Comparison of ENCODE assay signal across 27 cellular contexts in the genomic region with DNA sequence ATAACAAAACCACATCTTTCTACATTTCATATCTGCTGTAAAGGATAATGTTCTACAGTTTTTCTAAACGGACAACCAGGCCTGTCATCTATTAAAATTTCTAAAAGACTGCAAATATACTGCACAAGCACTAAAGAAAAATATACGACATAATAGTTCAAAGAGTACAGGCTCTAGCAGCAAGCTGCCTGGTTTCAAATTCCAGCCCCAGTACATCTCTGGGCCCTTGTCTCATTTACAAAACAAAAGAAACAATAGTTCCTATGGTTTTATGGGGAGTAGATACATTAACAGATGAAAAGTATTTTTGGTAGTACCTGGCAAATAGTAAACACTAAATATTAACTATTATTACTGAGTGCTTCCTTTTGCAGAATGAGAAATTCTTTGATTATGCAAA.
"Had no signal": no experiment of that assay in that cellular context is flagged by ENCODE, and none has a peak within 500 bp of the region (broad histone marks: within the 10 kb centered on the region; RNA-seq: fewer than 3 reads in every experiment).

No MANE protein-coding gene starts in this region.

- H3K27ac ChIP-seq: brain microvascular endothelial cell, gastroesophageal sphincter, hepatocyte, pancreas, prostate gland, suprapubic skin, tibial artery, upper lobe of right lung had no signal

- H3K9me3 Mint-ChIP-seq: activated CD8-positive, alpha-beta T cell treated with anti-CD3 and anti-CD28 coated beads for 36 hours; activated T-cell treated with anti-CD3 and anti-CD28 coated beads, Interleukin-2, amount 50 U/mL, for 4 hours; activated T-helper 17 cell treated with anti-CD3 and anti-CD28 coated beads, Interleukin-2, amount 50 U/mL, for 72 hours; memory B cell had no signal

- H3K36me3 ChIP-seq: prostate gland had no signal

- H3K4me3 ChIP-seq: gastroesophageal sphincter, hepatocyte, mucosa of descending colon, pancreas, prostate gland, sigmoid colon, suprapubic skin, tibial artery, upper lobe of right lung had no signal

- H3K27me3 Mint-ChIP-seq: activated CD4-positive, alpha-beta T cell treated with anti-CD3 and anti-CD28 coated beads, Interleukin-2, amount 10 ng/mL, durations not matched to agents 7 days and 5 days; activated CD8-positive, alpha-beta T cell treated with anti-CD3 and anti-CD28 coated beads for 36 hours; activated T-helper 17 cell treated with anti-CD3 and anti-CD28 coated beads, Interleukin-2, amount 50 U/mL, for 72 hours; memory B cell; T-helper 17 cell had no signal

- H3K27me3 ChIP-seq: brain microvascular endothelial cell, gastroesophageal sphincter, hepatocyte, pancreas, sigmoid colon, suprapubic skin, tibial artery, upper lobe of right lung had no signal

- H3K9me3 ChIP-seq: gastroesophageal sphincter, mucosa of descending colon, pancreas, prostate gland, sigmoid colon, suprapubic skin, tibial artery, upper lobe of right lung had no signal

- H3K4me3 Mint-ChIP-seq: activated CD4-positive, alpha-beta T cell treated with anti-CD3 and anti-CD28 coated beads, Interleukin-2, amount 10 ng/mL, durations not matched to agents 7 days and 5 days; activated CD8-positive, alpha-beta T cell treated with anti-CD3 and anti-CD28 coated beads for 36 hours; activated T-cell treated with anti-CD3 and anti-CD28 coated beads, Interleukin-2, amount 50 U/mL, for 4 hours; activated T-helper 17 cell treated with anti-CD3 and anti-CD28 coated beads, Interleukin-2, amount 50 U/mL, for 72 hours; memory B cell; T-helper 17 cell had no signal

- H3K4me1 ChIP-seq: pancreas, prostate gland, tibial artery, upper lobe of right lung had no signal

- H3K27ac Mint-ChIP-seq: activated T-helper 17 cell treated with anti-CD3 and anti-CD28 coated beads, Interleukin-2, amount 50 U/mL, for 72 hours; memory B cell had no signal

- DNase-seq: activated CD4-positive, alpha-beta T cell treated with anti-CD3 and anti-CD28 coated beads, Interleukin-2, amount 10 ng/mL, durations not matched to agents 7 days and 5 days; activated CD4-positive, CD25-positive, alpha-beta regulatory T cell treated with anti-CD3 and anti-CD28 coated beads, Interleukin-2, amount 50 U/mL, for 72 hours; activated CD8-positive, alpha-beta T cell treated with anti-CD3 and anti-CD28 coated beads for 36 hours; activated gamma-delta T cell treated with Interleukin-2 at 50 U/mL for 16 hours; activated naive CD4-positive, alpha-beta T cell treated with anti-CD3 and anti-CD28 coated beads, Interleukin-2, amount 50 U/mL, for 16 hours; activated T-cell treated with anti-CD3 and anti-CD28 coated beads, Interleukin-2, amount 50 U/mL, for 4 hours; amniotic stem cell; brain microvascular endothelial cell; cortex of kidney; left colon; mucosa of descending colon; pancreas; retina; sigmoid colon; small intestine; stimulated activated CD4-positive, alpha-beta T cell treated with anti-CD3 and anti-CD28 coated beads, Interleukin-1b, Interleukin-23, amount 100 ng/mL, for 48 hours; stimulated activated naive CD4-positive, alpha-beta T cell; T-helper 17 cell; T1000; tibial artery; upper lobe of right lung had no signal

- ATAC-seq: activated CD8-positive, alpha-beta T cell treated with anti-CD3 and anti-CD28 coated beads for 36 hours; activated T-cell treated with anti-CD3 and anti-CD28 coated beads, Interleukin-2, amount 50 U/mL, for 4 hours; activated T-helper 17 cell treated with anti-CD3 and anti-CD28 coated beads, Interleukin-2, amount 50 U/mL, for 72 hours; gastroesophageal sphincter; left colon; mucosa of descending colon; pancreas; T-helper 17 cell; upper lobe of right lung had no signal
